ENCODE assay signal across 1 cellular context in the genomic region with DNA sequence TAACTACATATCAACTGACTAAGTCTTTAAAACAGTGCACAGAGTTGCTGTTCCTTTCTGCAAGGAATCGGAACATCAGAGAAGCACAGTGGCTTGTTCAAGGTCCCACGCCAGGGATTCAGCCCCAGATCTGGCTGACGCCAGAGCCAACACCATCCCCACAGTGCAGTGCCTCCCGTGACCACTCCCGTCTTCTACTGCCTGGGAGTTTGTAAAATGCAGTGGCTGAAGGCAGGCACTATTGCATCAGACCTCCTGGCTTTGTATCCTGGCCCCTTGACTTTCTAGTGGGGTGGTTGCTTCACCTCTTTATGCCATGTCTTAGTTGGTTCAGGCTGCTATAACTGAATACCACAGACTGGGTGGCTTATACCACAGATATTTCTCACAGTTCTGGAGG.
TF ChIP-seq lines count a peak whose summit lies in the region.

No MANE protein-coding gene starts in this region.

TF ChIP-seq in H1, 55 proteins besides CTCF, POLR2A, EP300 and RAD21 (continued from another document):
- no peak for TF ChIP-seq E2F6 (IDR thresholded peaks at IDR 0.05)
- TF ChIP-seq, protein P1, sequence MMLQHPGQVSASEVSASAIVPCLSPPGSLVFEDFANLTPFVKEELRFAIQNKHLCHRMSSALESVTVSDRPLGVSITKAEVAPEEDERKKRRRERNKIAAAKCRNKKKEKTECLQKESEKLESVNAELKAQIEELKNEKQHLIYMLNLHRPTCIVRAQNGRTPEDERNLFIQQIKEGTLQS (IDR thresholded peaks at IDR 0.05; ENCODE audit: insufficient read depth, low read depth, low read length) = no peak
- no peak for TF ChIP-seq GTF2F1 (IDR thresholded peaks at IDR 0.05; ENCODE audit: borderline replicate concordance, low read depth, low read length)
- no peak for TF ChIP-seq SP1 (IDR thresholded peaks at IDR 0.05; ENCODE audit: low read depth, low read length)
- TF ChIP-seq, protein P2, sequence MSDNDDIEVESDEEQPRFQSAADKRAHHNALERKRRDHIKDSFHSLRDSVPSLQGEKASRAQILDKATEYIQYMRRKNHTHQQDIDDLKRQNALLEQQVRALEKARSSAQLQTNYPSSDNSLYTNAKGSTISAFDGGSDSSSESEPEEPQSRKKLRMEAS (IDR thresholded peaks at IDR 0.05) = no peak
- TF ChIP-seq RBBP5 (IDR thresholded peaks at IDR 0.05; ENCODE audit: borderline replicate concordance, low read depth, low read length) = no peak
- TF ChIP-seq JUN (IDR thresholded peaks at IDR 0.05; ENCODE audit: low read depth, low read length) = no peak
- no peak for TF ChIP-seq CHD1 (IDR thresholded peaks at IDR 0.05; ENCODE audit: low read depth, low read length)
- TF ChIP-seq SIN3A (conservative IDR thresholded peaks at IDR 0.05 in 1 of 2, IDR thresholded peaks at IDR 0.05 in 1 of 2; ENCODE audit: low read depth in 1 of 2, low read length in 2 of 2) = no peak
- no peak for TF ChIP-seq CBX5 (IDR thresholded peaks at IDR 0.05; ENCODE audit: low read depth, low read length)
